In the genomic region with DNA sequence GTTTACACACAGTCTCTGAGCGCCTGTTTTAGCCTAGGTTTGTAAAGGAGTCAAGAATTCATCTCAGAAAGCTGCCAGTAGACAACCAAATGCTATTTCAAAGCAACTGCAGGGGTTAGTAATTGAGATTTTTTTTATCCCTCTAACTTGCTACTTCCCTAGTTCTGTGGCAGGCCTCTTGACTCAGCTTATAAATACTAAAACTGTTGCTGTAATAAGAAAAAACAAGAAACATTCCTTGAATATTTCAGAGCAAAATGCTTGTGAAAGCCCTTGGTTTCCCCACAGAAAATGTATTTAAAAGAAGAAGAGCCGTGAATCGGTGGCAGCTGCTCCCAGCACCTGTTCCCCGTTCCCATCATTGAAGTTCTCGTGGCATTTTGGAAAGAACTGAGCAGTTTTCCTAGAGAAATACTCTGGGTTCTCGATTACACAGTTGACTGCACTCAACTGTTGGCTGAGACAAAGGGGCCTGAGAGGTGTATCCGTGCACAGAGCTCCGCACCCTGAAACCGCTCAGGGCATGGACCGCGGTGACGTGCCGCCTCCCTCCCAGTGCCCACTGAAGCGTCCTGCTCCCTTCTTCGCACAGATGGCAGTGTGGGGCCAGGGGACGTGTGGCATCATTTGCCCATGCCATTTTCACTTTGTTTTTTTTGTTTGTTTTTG, we compare ENCODE assay signal across 14 cellular contexts. TPM values are rescaled to one million over a fixed set of nuclear protein-coding genes. Genes with fewer than 3 reads are reported as not detected.
DNase-seq lines count a peak whose midpoint lies in the region; ATAC-seq and TF ChIP-seq lines count a peak whose summit lies in the region.
"Had no signal": no experiment of that assay in that cellular context is flagged by ENCODE, and none has a peak within 500 bp of the region (broad histone marks: within the 10 kb centered on the region; RNA-seq: fewer than 3 reads in every experiment).

No MANE protein-coding gene starts in this region.

- H3K27me3 Mint-ChIP-seq in brain: peaks cover 4% of the 10 kb centered on the region

- H3K36me3 ChIP-seq in BJ (ENCODE audit: control insufficient read depth, insufficient read depth, low read length): no peaks in the 10 kb centered on the region
- H3K36me3 ChIP-seq in neuronal stem cell (replicated peaks in 1 of 2; ENCODE audit: control insufficient read depth in 2 of 2, insufficient read depth in 2 of 2, low read length in 2 of 2): no peaks in the 10 kb centered on the region
- no peaks in the 10 kb centered on the region for H3K36me3 ChIP-seq in ascending aorta

- H3K18ac ChIP-seq in neuronal stem cell (ENCODE audit: low read length): peak overlapping the region; percentile 50

- peak overlapping the region; percentile 52 to 90 (median 78) for H3K27ac Mint-ChIP-seq in brain
- H3K27ac Mint-ChIP-seq: activated naive CD4-positive, alpha-beta T cell treated with anti-CD3 and anti-CD28 coated beads for 36 hours had no signal

- H3K79me1 ChIP-seq in neuronal stem cell (ENCODE audit: low read depth, low read length): peaks cover 1% of the 10 kb centered on the region

- H3K27me3 ChIP-seq in BJ (ENCODE audit: control insufficient read depth, insufficient read depth, low read length) (no peaks in the 10 kb centered on the region), neuronal stem cell (ENCODE audit: control insufficient read depth in 3 of 3, insufficient read depth in 3 of 3, low read depth in 1 of 3, low read length in 3 of 3) (peaks cover 0 to 8% (median 2%) of the 10 kb centered on the region in 3 experiments), ascending aorta (no peaks in the 10 kb centered on the region)
- H3K27me3 ChIP-seq: foreskin keratinocyte had no signal

- H3K23ac ChIP-seq in neuronal stem cell (ENCODE audit: low read depth, low read length, poor library complexity): no peak overlapping the region

- H2AFZ ChIP-seq in neuronal stem cell (ENCODE audit: low read length): peak overlapping the region; percentile 82

- H4K8ac ChIP-seq in neuronal stem cell (ENCODE audit: low read depth, low read length): no peak overlapping the region

- peaks cover 0 to 8% (median 0%) of the 10 kb centered on the region in 5 experiments for H3K9me3 Mint-ChIP-seq in brain

- H3K4me3 ChIP-seq in BJ (ENCODE audit: low read depth, low read length) (no peak overlapping the region), neuronal stem cell (ENCODE audit: low read length in 2 of 2) (no peak overlapping the region), ascending aorta (no peak overlapping the region)

- H3K4me3 Mint-ChIP-seq in brain: peak overlapping the region in 2 of 5 experiments; percentile 24 to 28
- H3K4me3 Mint-ChIP-seq: activated naive CD4-positive, alpha-beta T cell treated with anti-CD3 and anti-CD28 coated beads for 36 hours had no signal

- no peak overlapping the region for H3K4me2 ChIP-seq in neuronal stem cell (ENCODE audit: insufficient read depth, low read length, poor library complexity, severe bottlenecking)

- WGBS in neuronal stem cell (ENCODE audit: extremely low coverage in 2 of 2, insufficient read length in 2 of 2, insufficient replicate concordance in 1 of 2), 2 donors: no CpG with 5 or more reads among the region's 16 CpGs

- H2AK5ac ChIP-seq in neuronal stem cell (ENCODE audit: low read depth, low read length): no peak overlapping the region

- TF ChIP-seq CTCF in BJ (IDR thresholded peaks at IDR 0.05; ENCODE audit: insufficient read depth, low read depth, low read length) (no peak), brain (conservative IDR thresholded peaks at IDR 0.05) (no peak), ascending aorta (IDR thresholded peaks at IDR 0.05) (no peak)

- no peak overlapping the region for H3K9ac ChIP-seq in neuronal stem cell (ENCODE audit: low read depth, low read length, poor library complexity)

- H3K9me3 ChIP-seq in neuronal stem cell (replicated peaks in 1 of 2; ENCODE audit: control insufficient read depth in 2 of 2, insufficient read depth in 1 of 2, low read depth in 1 of 2, low read length in 2 of 2) (no peaks in the 10 kb centered on the region), ascending aorta (no peaks in the 10 kb centered on the region)

- POLR2A ChIA-PET in BJ (lab: Charles Lee): no interaction called here

- H3K14ac ChIP-seq in neuronal stem cell (ENCODE audit: low read length): no peak overlapping the region

- H2BK12ac ChIP-seq in neuronal stem cell (ENCODE audit: low read length): no peak overlapping the region

- ATAC-seq in GM18498 (IDR thresholded peaks at IDR 0.05; ENCODE audit: unreplicated experiment): no peak
- no peak for ATAC-seq in GM19324 (IDR thresholded peaks at IDR 0.05; ENCODE audit: low FRiP score, unreplicated experiment)
- ATAC-seq in HG02973 (IDR thresholded peaks at IDR 0.05; ENCODE audit: unreplicated experiment): no peak

- H2BK5ac ChIP-seq in neuronal stem cell (ENCODE audit: low read length): no peak overlapping the region

- H3K27ac ChIP-seq in neuronal stem cell (replicated peaks; ENCODE audit: low read length) (peak overlapping the region; percentile 47), ascending aorta (no peak overlapping the region)
- H3K27ac ChIP-seq: foreskin keratinocyte had no signal

- H3K4me1 ChIP-seq in neuronal stem cell (ENCODE audit: control insufficient read depth in 2 of 2, insufficient read depth in 1 of 2, low read depth in 1 of 2, low read length in 2 of 2) (peaks cover 23 to 25% of the 10 kb centered on the region in 2 donors), ascending aorta (no peaks in the 10 kb centered on the region)
- H3K4me1 ChIP-seq: foreskin keratinocyte had no signal

- no peaks in the 10 kb centered on the region for H3K36me3 Mint-ChIP-seq in brain

- no peak overlapping the region for H2BK120ac ChIP-seq in neuronal stem cell (ENCODE audit: low read depth, low read length)

- no peak overlapping the region for H3K4ac ChIP-seq in neuronal stem cell (ENCODE audit: low read length)

- H3K4me1 Mint-ChIP-seq in brain: peaks cover 65% of the 10 kb centered on the region

- CTCF ChIA-PET in BJ (lab: Yijun Ruan, JAX): interaction anchor here (0.7 kb wide), 2 partner anchors 9 to 1447 kb away, joined by 3 read pairs; no protein-coding TSS in a partner anchor

- peak overlapping the region; percentile 82 for H2BK15ac ChIP-seq in neuronal stem cell (ENCODE audit: low read length)

- H4K91ac ChIP-seq in neuronal stem cell (ENCODE audit: low read depth, low read length, poor library complexity): no peak overlapping the region

- DNase-seq in BJ (ENCODE audit: low read depth) (peak; percentile 20), DMS79 treated with DMSO at 0.1 percent for 48 hours (lab: John Stamatoyannopoulos, UW) (peak; percentile 76), neuronal stem cell (ENCODE audit: low spot score) (no peak), ascending aorta (ENCODE audit: low spot score in 2 of 2) (no peak)
- DNase-seq: activated naive CD4-positive, alpha-beta T cell treated with anti-CD3 and anti-CD28 coated beads for 36 hours; foreskin keratinocyte; kidney glomerular epithelial cell; nucleus accumbens; stimulated activated CD4-positive, alpha-beta T cell treated with anti-CD3 and anti-CD28 coated beads, Interleukin-4, amount 100 ng/mL, for 24 hours; T-helper 9 cell had no signal

- intact Hi-C loops in ascending aorta (cut with DNase I): no loop called here

RNA-seq across cellular contexts. Expression of a gene that starts 20.9 kb away (rescaled TPM):
- polyA plus RNA-seq in BJ (2011; rRNA removed) (0.29 and 0.53 TPM in 2 replicates), brain (ENCODE audit: insufficient read depth, low read depth, low replicate concordance) (22.0 TPM)
- 0.14 and 0.15 TPM in 2 replicates for polyA minus RNA-seq in BJ (2011; rRNA and poly(A)+ RNA removed)
- 66.9 TPM for polyA plus RNA-seq in neuronal stem cell (2013, experiment 1 of 2)
- 67.5 TPM for polyA plus RNA-seq in neuronal stem cell (2013, experiment 2 of 2)
- total RNA-seq in ascending aorta: 16.5 TPM

RNA-seq across cellular contexts. Expression of a gene that starts 36.6 kb away (rescaled TPM):
- 8.8 and 10.2 TPM in 2 replicates for polyA plus RNA-seq in BJ (2011; rRNA removed)
- 20.4 and 22.2 TPM in 2 replicates for polyA minus RNA-seq in BJ (2011; rRNA and poly(A)+ RNA removed)
- 22.2 TPM for polyA plus RNA-seq in brain (ENCODE audit: insufficient read depth, low read depth, low replicate concordance)
- polyA plus RNA-seq in neuronal stem cell (2013, experiment 1 of 2): 18.0 TPM
- 17.8 TPM for polyA plus RNA-seq in neuronal stem cell (2013, experiment 2 of 2)
- total RNA-seq in ascending aorta: 9.9 TPM

Comparison
In these comparisons a context has a peak if more than half of its experiments do, and no peak if none do; other contexts are left out.
1. DNase-seq: peak in BJ (single experiment) and DMS79 treated with DMSO at 0.1 percent for 48 hours (single experiment); none in neuronal stem cell (single experiment) and ascending aorta (0 of 2).
2. RNA of a gene that starts 20.9 kb away (polyA plus RNA-seq): 22.0 TPM in brain (single experiment); 0.29 to 0.53 TPM in BJ; every median in the first group is over 10 times any median in the second.